ENCODE assay signal across 11 cellular contexts in the genomic region with DNA sequence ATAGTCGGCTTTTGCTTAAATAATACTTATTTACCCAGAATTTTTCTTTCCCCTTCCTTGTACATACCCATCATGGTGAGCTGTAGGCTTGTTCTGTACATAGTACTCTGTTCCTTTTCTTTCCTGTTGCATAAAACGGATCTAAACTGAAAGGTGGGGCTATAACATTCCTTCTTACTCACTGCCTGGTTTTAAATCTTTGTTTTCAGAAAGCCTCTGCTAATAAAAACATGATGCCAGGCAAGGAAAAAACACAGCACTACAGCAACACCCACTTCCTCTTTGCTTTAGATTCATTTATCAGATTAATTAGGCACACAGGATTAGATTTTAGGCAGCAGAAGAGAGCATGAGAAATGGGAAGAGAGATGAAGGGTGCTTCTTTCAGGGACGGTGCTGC. TPM values are rescaled to one million over a fixed set of nuclear protein-coding genes. Genes with fewer than 3 reads are reported as not detected.
DNase-seq lines count a peak whose midpoint lies in the region; ATAC-seq, FAIRE-seq and TF ChIP-seq lines count a peak whose summit lies in the region.
"Had no signal": no experiment of that assay in that cellular context is flagged by ENCODE, and none has a peak within 500 bp of the region (broad histone marks: within the 10 kb centered on the region; RNA-seq: fewer than 3 reads in every experiment).

No MANE protein-coding gene starts in this region.

- POLR2A ChIA-PET in CD8-positive, alpha-beta memory T cell (lab: Charles Lee) = no interaction called here
- POLR2A ChIA-PET in endothelial cell of umbilical vein (lab: Charles Lee) = no interaction called here

- no peak for DNase-seq in CD8-positive, alpha-beta memory T cell
- DNase-seq in RWPE2 (ENCODE audit: low spot score) = no peak
- peak; percentile 85 for DNase-seq in endothelial cell of umbilical vein (ENCODE audit: low read depth, low spot score)
- no peak for DNase-seq in osteocyte (ENCODE audit: extremely low spot score, unreplicated experiment)
- DNase-seq in COLO668 (lab: John Stamatoyannopoulos, UW; ENCODE audit: unreplicated experiment) = no peak
- DNase-seq in hippocampal formation (lab: John Stamatoyannopoulos, UW) = no peak
- DNase-seq in NCI-H1092 (lab: John Stamatoyannopoulos, UW) = no peak
- no peak for DNase-seq in frontal cortex (ENCODE audit: low spot score in 2 of 2)
- DNase-seq: foreskin melanocyte, tibial artery had no signal

- peaks cover 8% of the 10 kb centered on the region for H3K4me1 ChIP-seq in CD8-positive, alpha-beta memory T cell (ENCODE audit: insufficient read depth, low read length)
- peaks cover 24% of the 10 kb centered on the region for H3K4me1 ChIP-seq in RWPE2 (ENCODE audit: insufficient read depth, poor library complexity, severe bottlenecking)
- peaks cover 27% of the 10 kb centered on the region for H3K4me1 ChIP-seq in endothelial cell of umbilical vein (ENCODE audit: control insufficient read depth, extremely low read depth, insufficient read depth, low read length)

- H3K4me3 Mint-ChIP-seq in CD8-positive, alpha-beta memory T cell = peak overlapping the region in 1 of 7 donors; percentile 1
- no peak overlapping the region for H3K4me3 Mint-ChIP-seq in osteocyte (ENCODE audit: unreplicated experiment)

- H3K27me3 Mint-ChIP-seq in CD8-positive, alpha-beta memory T cell = no peaks in the 10 kb centered on the region
- H3K27me3 Mint-ChIP-seq in osteocyte (ENCODE audit: unreplicated experiment) = no peaks in the 10 kb centered on the region

- no peak for TF ChIP-seq POLR2A in endothelial cell of umbilical vein (IDR thresholded peaks at IDR 0.05; ENCODE audit: low read depth, low read length)

- H3K9me3 Mint-ChIP-seq in CD8-positive, alpha-beta memory T cell = no peaks in the 10 kb centered on the region
- no peaks in the 10 kb centered on the region for H3K9me3 Mint-ChIP-seq in osteocyte (ENCODE audit: unreplicated experiment)

- no peak overlapping the region for H3K27ac ChIP-seq in CD8-positive, alpha-beta memory T cell (ENCODE audit: low read depth, low read length)
- H3K27ac ChIP-seq in RWPE2 (ENCODE audit: poor library complexity, severe bottlenecking) (peak overlapping the region; percentile 56), endothelial cell of umbilical vein (ENCODE audit: insufficient read depth, low read depth, low read length) (peak overlapping the region; percentile 76)

- peak overlapping the region in 7 of 8 donors; percentile 16 to 90 (median 58) for H3K27ac Mint-ChIP-seq in CD8-positive, alpha-beta memory T cell
- H3K27ac Mint-ChIP-seq in osteocyte (ENCODE audit: unreplicated experiment) = peak overlapping the region; percentile 77

- H3K27me3 ChIP-seq in CD8-positive, alpha-beta memory T cell (ENCODE audit: insufficient read depth, low read length, poor library complexity, severe bottlenecking) = no peaks in the 10 kb centered on the region
- no peaks in the 10 kb centered on the region for H3K27me3 ChIP-seq in RWPE2 (ENCODE audit: insufficient read depth, poor library complexity, severe bottlenecking)
- H3K27me3 ChIP-seq in endothelial cell of umbilical vein (ENCODE audit: control insufficient read depth in 2 of 2, insufficient read depth in 2 of 2, low read length in 2 of 2) = no peaks in the 10 kb centered on the region
- H3K27me3 ChIP-seq: tibial artery had no signal

- H2AFZ ChIP-seq in endothelial cell of umbilical vein (ENCODE audit: low read depth, low read length) = peak overlapping the region; percentile 60

- FAIRE-seq in endothelial cell of umbilical vein (lab: Jason Lieb, UNC) = peak; percentile 80
- no peak for FAIRE-seq in frontal cortex (lab: Jason Lieb, UNC)

- peak overlapping the region; percentile 12 for H3K9ac ChIP-seq in endothelial cell of umbilical vein (replicated peaks; ENCODE audit: extremely low read depth, insufficient read depth, low read length)

- no peaks in the 10 kb centered on the region for H3K79me2 ChIP-seq in endothelial cell of umbilical vein (ENCODE audit: control insufficient read depth, insufficient read depth, low read length)

- dilution Hi-C loops in endothelial cell of umbilical vein (cut with MboI; ENCODE audit: extremely low pct_ligation_motif_present, low sequenced_read_pairs) = no loop called here

- H3K36me3 Mint-ChIP-seq in CD8-positive, alpha-beta memory T cell = peaks cover 12 to 77% (median 32%) of the 10 kb centered on the region in 3 donors
- H3K36me3 Mint-ChIP-seq in osteocyte (ENCODE audit: unreplicated experiment) = peaks cover 16% of the 10 kb centered on the region

- CTCF ChIA-PET in CD8-positive, alpha-beta memory T cell (lab: Charles Lee) = no interaction called here
- CTCF ChIA-PET in endothelial cell of umbilical vein (lab: Charles Lee) = interaction anchor here (2.0 kb wide), 1 partner anchor 20 kb away, joined by 7 read pairs; the partner anchor contains the start of gene STON1

- H3K9me1 ChIP-seq in endothelial cell of umbilical vein (replicated peaks; ENCODE audit: control insufficient read depth, extremely low read depth, insufficient read depth, low read length) = no peaks in the 10 kb centered on the region

- no peaks in the 10 kb centered on the region for H4K20me1 ChIP-seq in endothelial cell of umbilical vein (replicated peaks; ENCODE audit: control insufficient read depth, extremely low read depth, insufficient read depth, low read length)

- ATAC-seq in RWPE2 (ENCODE audit: low read depth) = peak; percentile 97

- TF ChIP-seq CTCF in RWPE2 (IDR thresholded peaks at IDR 0.05; ENCODE audit: poor library complexity, severe bottlenecking) (no peak), endothelial cell of umbilical vein (IDR thresholded peaks at IDR 0.05; ENCODE audit: extremely low read depth in 1 of 2, insufficient read depth in 1 of 2, low read depth in 1 of 2, low read length in 2 of 2) (no peak), osteocyte (IDR thresholded peaks at IDR 0.05) (no peak)

- H3K9me3 ChIP-seq in CD8-positive, alpha-beta memory T cell (ENCODE audit: low read length) = no peaks in the 10 kb centered on the region
- H3K9me3 ChIP-seq in RWPE2 (ENCODE audit: severe bottlenecking) (no peaks in the 10 kb centered on the region), endothelial cell of umbilical vein (replicated peaks; ENCODE audit: control insufficient read depth, insufficient read depth, low read length) (no peaks in the 10 kb centered on the region)
- H3K9me3 ChIP-seq: tibial artery had no signal

- H3K4me1 Mint-ChIP-seq in CD8-positive, alpha-beta memory T cell = peaks cover 21 to 30% (median 27%) of the 10 kb centered on the region in 3 donors
- peaks cover 65% of the 10 kb centered on the region for H3K4me1 Mint-ChIP-seq in osteocyte (ENCODE audit: unreplicated experiment)

- intact Hi-C loops in endothelial cell of umbilical vein (cut with micrococcal nuclease) = loop anchor here (2.0 kb wide), 2 partner anchors 20 to 78 kb away; partner anchors contain the start of gene STON1

- H3K4me3 ChIP-seq in CD8-positive, alpha-beta memory T cell (ENCODE audit: low read length) = no peak overlapping the region
- H3K4me3 ChIP-seq in RWPE2 (ENCODE audit: severe bottlenecking) (no peak overlapping the region), endothelial cell of umbilical vein (replicated peaks in 1 of 3; ENCODE audit: insufficient read depth in 1 of 3, low read depth in 1 of 3, low read length in 3 of 3) (peak overlapping the region in 1 of 3 experiments; percentile 20)
- H3K4me3 ChIP-seq: tibial artery had no signal

- no TSS peak for BruUV-seq in endothelial cell of umbilical vein (replicated peaks; lab: Mats Ljungman, UMichigan)

- H3K4me2 ChIP-seq in endothelial cell of umbilical vein (ENCODE audit: insufficient read depth, low read length) = peak overlapping the region; percentile 72

- H3K36me3 ChIP-seq in CD8-positive, alpha-beta memory T cell (ENCODE audit: insufficient read depth, low read length) = peaks cover 18% of the 10 kb centered on the region
- H3K36me3 ChIP-seq in RWPE2 (ENCODE audit: low read depth) (peaks cover 49% of the 10 kb centered on the region), endothelial cell of umbilical vein (ENCODE audit: control insufficient read depth in 2 of 2, extremely low read depth in 1 of 2, insufficient read depth in 2 of 2, low read length in 2 of 2) (no peaks in the 10 kb centered on the region)

TF ChIP-seq in endothelial cell of umbilical vein, 7 proteins besides CTCF, POLR2A, EP300 and RAD21:
- TF ChIP-seq MAX (IDR thresholded peaks at IDR 0.05; ENCODE audit: insufficient read depth, insufficient read length) (no peak), EZH2 (IDR thresholded peaks at IDR 0.05; ENCODE audit: borderline replicate concordance, low read depth, low read length, severe bottlenecking) (no peak), GATA2 (IDR thresholded peaks at IDR 0.05; ENCODE audit: insufficient read depth, insufficient read length, low read depth, low read length) (peak; percentile 63), FOS (IDR thresholded peaks at IDR 0.05; ENCODE audit: borderline replicate concordance, insufficient read depth, low read length) (peak; percentile 23)

RNA-seq across cellular contexts. Expression of gene STON1, which starts 19.6 kb away (rescaled TPM):
- total RNA-seq in CD8-positive, alpha-beta memory T cell = 1 to 10 TPM in 1 of 2 experiments, under 1 TPM in 1; 0.89 to 1.4 TPM
- 0.28 TPM for polyA plus RNA-seq in CD8-positive, alpha-beta memory T cell
- total RNA-seq in endothelial cell of umbilical vein (12.0 and 12.1 TPM in 2 replicates), osteocyte (37.5 and 38.0 TPM in 2 replicates), frontal cortex (3.7 TPM)
- 5.8 and 6.3 TPM in 2 replicates for polyA plus RNA-seq in endothelial cell of umbilical vein
- polyA plus RNA-seq in endothelial cell of umbilical vein (2011; cell fraction: cytosol; rRNA removed) = 5.8 and 6.0 TPM in 2 replicates
- 8.2 and 8.9 TPM in 2 replicates for polyA plus RNA-seq in endothelial cell of umbilical vein (2011; cell fraction: nucleus; rRNA removed)
- 9.5 and 14.4 TPM in 2 replicates for polyA plus RNA-seq in endothelial cell of umbilical vein (2012)
- 14.0 and 15.2 TPM in 2 replicates for polyA minus RNA-seq in endothelial cell of umbilical vein
- not detected for polyA minus RNA-seq in endothelial cell of umbilical vein (2011; cell fraction: cytosol; rRNA and poly(A)+ RNA removed)
- polyA minus RNA-seq in endothelial cell of umbilical vein (2011; cell fraction: nucleus; rRNA and poly(A)+ RNA removed) = 11.1 and 12.1 TPM in 2 replicates
- total RNA-seq: HT-29 had no signal
